ENCODE assay signal across 8 cellular contexts in the genomic region with DNA sequence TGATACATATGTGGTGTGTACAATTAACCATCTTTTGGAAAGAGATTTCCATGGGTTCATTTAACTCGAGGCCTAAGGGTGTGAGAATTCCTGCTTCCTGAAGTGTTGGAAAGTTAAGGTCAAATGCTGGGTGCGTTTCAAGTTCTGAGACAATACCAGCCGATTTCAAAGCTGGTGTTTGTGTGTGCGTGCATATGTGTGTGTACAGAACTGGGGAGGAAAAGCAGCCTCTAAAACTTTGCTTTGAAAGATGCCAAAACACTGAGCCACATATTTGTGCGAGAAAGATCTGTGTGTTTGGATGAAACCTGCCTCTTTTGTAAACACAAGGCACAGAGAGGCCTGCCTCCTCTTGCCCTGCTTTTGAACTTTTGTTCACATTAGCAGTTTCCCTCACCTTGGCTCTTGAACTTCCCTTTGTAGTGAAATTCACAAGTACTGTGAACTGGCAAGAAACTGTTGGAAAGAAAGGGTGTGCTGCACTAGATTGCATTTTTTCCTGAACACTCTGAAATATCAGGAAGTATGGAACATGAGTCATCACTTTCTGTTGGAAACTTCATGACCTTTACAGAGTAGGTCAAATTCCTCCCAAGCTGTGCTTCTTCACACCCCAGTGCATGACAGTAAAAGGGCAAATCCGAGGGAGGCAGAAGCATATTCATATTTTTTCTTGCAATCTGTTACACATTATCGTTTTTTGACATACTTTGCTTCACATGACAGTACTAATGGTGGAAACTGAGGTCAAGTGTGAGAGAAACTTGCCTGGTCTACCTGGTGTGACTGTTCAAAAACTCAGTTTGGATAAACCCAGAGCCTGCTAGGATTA. TPM values are rescaled to one million over a fixed set of nuclear protein-coding genes. Genes with fewer than 3 reads are reported as not detected.
A peak's percentile ranks its signal among the peaks of the same experiment; 100 is the strongest.
DNase-seq lines count a peak whose midpoint lies in the region; ATAC-seq and TF ChIP-seq lines count a peak whose summit lies in the region.

No MANE protein-coding gene starts in this region.

- H2BK15ac ChIP-seq in IMR-90 (ENCODE audit: low read depth, low read length), result peak overlapping the region; percentile 90

- peak overlapping the region; percentile 89 for H4K91ac ChIP-seq in IMR-90 (ENCODE audit: insufficient read depth, low read depth, low read length)

- no peak overlapping the region for H3K4me3 ChIP-seq in IMR-90 (ENCODE audit: insufficient read depth, low read depth, low read length)
- no peak overlapping the region for H3K4me3 ChIP-seq in right lobe of liver
- no peak overlapping the region for H3K4me3 ChIP-seq in tibial nerve
- no peak overlapping the region for H3K4me3 ChIP-seq in Karpas-422 (ENCODE audit: low read length)

- peak overlapping the region; percentile 6 for H2AK9ac ChIP-seq in IMR-90 (replicated peaks; ENCODE audit: low read depth, low read length, poor library complexity)

- TF ChIP-seq EP300 in tibial nerve (IDR thresholded peaks at IDR 0.05), result peak; percentile 42 to 90

- TF ChIP-seq POLR2A in IMR-90 (IDR thresholded peaks at IDR 0.05; ENCODE audit: low read depth, low read length) (no peak), right lobe of liver (IDR thresholded peaks at IDR 0.05) (no peak), tibial nerve (IDR thresholded peaks at IDR 0.05) (no peak)

- H3K4me2 ChIP-seq in IMR-90 (ENCODE audit: low read depth, low read length) (peak overlapping the region; percentile 75), Karpas-422 (ENCODE audit: low read depth, low read length, poor library complexity, severe bottlenecking) (no peak overlapping the region)

- dilution Hi-C loops in IMR-90 (cut with HindIII; ENCODE audit: low sequenced_read_pairs, unreplicated experiment), result no loop called here

- WGBS in IMR-90 (ENCODE audit: extremely low coverage in 2 of 2, insufficient read length in 1 of 2), 2 experiments, result no CpG with 5 or more reads among the region's 7 CpGs
- WGBS in right lobe of liver (ENCODE audit: insufficient coverage, low coverage, low lambda C conversion rate, missing lambda C conversion rate), result 27% methylated on average over 7 of the region's 7 CpGs
- 6 to 14% methylated on average over 7 of the region's 7 CpGs for WGBS in tibial nerve, 2 donors

- peak overlapping the region; percentile 99 for H3K18ac ChIP-seq in IMR-90 (ENCODE audit: low read depth, low read length)

- peak overlapping the region; percentile 91 for H3K4ac ChIP-seq in IMR-90 (ENCODE audit: low read depth, low read length)

- no peaks in the 10 kb centered on the region for H3K79me2 ChIP-seq in Karpas-422 (ENCODE audit: low read length)

- H3K36me3 ChIP-seq in IMR-90 (ENCODE audit: control insufficient read depth, insufficient read depth, low read length) (no peaks in the 10 kb centered on the region), right lobe of liver (no peaks in the 10 kb centered on the region), tibial nerve (no peaks in the 10 kb centered on the region), Karpas-422 (ENCODE audit: insufficient read depth, low read length) (no peaks in the 10 kb centered on the region)

- CTCF ChIA-PET in IMR-90 (lab: Yijun Ruan, JAX), result interaction anchor here (0.9 to 1.9 kb wide), 3 partner anchors 130 to 296 kb away, joined by 4 to 6 read pairs (median 5); no protein-coding TSS in a partner anchor

- TF ChIP-seq CTCF in IMR-90 (conservative IDR thresholded peaks at IDR 0.05; ENCODE audit: low read depth, low read length), result no peak
- no peak for TF ChIP-seq CTCF in right lobe of liver (IDR thresholded peaks at IDR 0.05)
- no peak for TF ChIP-seq CTCF in tibial nerve (IDR thresholded peaks at IDR 0.05)

- H3K9me3 ChIP-seq in IMR-90 (ENCODE audit: control insufficient read depth, insufficient read depth, low read length) (no peaks in the 10 kb centered on the region), right lobe of liver (no peaks in the 10 kb centered on the region), tibial nerve (no peaks in the 10 kb centered on the region), Karpas-422 (ENCODE audit: low read length) (no peaks in the 10 kb centered on the region)

- H3K9me2 ChIP-seq in Karpas-422 (replicated peaks; ENCODE audit: insufficient read depth, low read length), result no peaks in the 10 kb centered on the region

- POLR2A ChIA-PET in IMR-90 (lab: Charles Lee; ENCODE audit: unreplicated experiment), result no interaction called here

- H3K23ac ChIP-seq in IMR-90 (ENCODE audit: low read depth, low read length), result peak overlapping the region; percentile 93

- H3K27me3 ChIP-seq in IMR-90 (ENCODE audit: control insufficient read depth, insufficient read depth, low read length) (no peaks in the 10 kb centered on the region), right lobe of liver (no peaks in the 10 kb centered on the region), tibial nerve (no peaks in the 10 kb centered on the region), Karpas-422 (ENCODE audit: low read length) (no peaks in the 10 kb centered on the region)

- H3K14ac ChIP-seq in IMR-90 (replicated peaks; ENCODE audit: low read depth, low read length), result peak overlapping the region; percentile 79

- BruUV-seq in IMR-90 (replicated peaks; lab: Mats Ljungman, UMichigan), result no TSS peak

- peak overlapping the region; percentile 72 for H2AK5ac ChIP-seq in IMR-90 (ENCODE audit: low read depth, low read length)

- H3K27ac ChIP-seq in IMR-90 (ENCODE audit: insufficient read depth, low read length), result peak overlapping the region; percentile 88
- peak overlapping the region; percentile 46 for H3K27ac ChIP-seq in caudate nucleus (ENCODE audit: low read depth, low read length)
- peak overlapping the region; percentile 36 to 67 (median 57) for H3K27ac ChIP-seq in right lobe of liver
- peak overlapping the region in 3 of 4 donors; percentile 31 to 75 (median 74) for H3K27ac ChIP-seq in tibial nerve
- no peak overlapping the region for H3K27ac ChIP-seq in Karpas-422 (ENCODE audit: low read length)

- H2BK20ac ChIP-seq in IMR-90 (ENCODE audit: low read depth, low read length), result peak overlapping the region; percentile 97

- ATAC-seq in IMR-90 (ENCODE audit: low read depth), result peak; percentile 88
- peak; percentile 90 to 94 (median 92) for ATAC-seq in right lobe of liver
- no peak for ATAC-seq in HG03457 (IDR thresholded peaks at IDR 0.05; ENCODE audit: unreplicated experiment)

- peak overlapping the region; percentile 55 to 94 for H4K8ac ChIP-seq in IMR-90 (ENCODE audit: low read depth in 2 of 2, low read length in 2 of 2)

- H3K79me1 ChIP-seq in IMR-90 (ENCODE audit: low read depth in 1 of 2, low read length in 2 of 2), result no peaks in the 10 kb centered on the region

- H3K56ac ChIP-seq in IMR-90 (ENCODE audit: extremely low read depth, insufficient read depth, low read length), result peak overlapping the region; percentile 88

- DNase-seq in IMR-90 (peak; percentile 93), caudate nucleus (lab: John Stamatoyannopoulos, UW) (no peak), right lobe of liver (peak in 1 of 3 donors; percentile 50), tibial nerve (ENCODE audit: low spot score in 2 of 2) (peak in 1 of 2 donors; percentile 34), NCI-H748 treated with DMSO at 0.1 percent for 48 hours (lab: John Stamatoyannopoulos, UW) (no peak), Karpas-422 (no peak)
- DNase-seq in activated CD8-positive, alpha-beta memory T cell treated with anti-CD3 and anti-CD28 coated beads for 24 hours, result no peak

- H4K5ac ChIP-seq in IMR-90 (ENCODE audit: low read depth, low read length), result peak overlapping the region; percentile 93

- H3K9me1 ChIP-seq in IMR-90 (ENCODE audit: insufficient read depth, low read length), result peaks cover 16% of the 10 kb centered on the region

- H3K4me1 ChIP-seq in IMR-90 (ENCODE audit: control insufficient read depth, insufficient read depth, low read length), result peaks cover 22% of the 10 kb centered on the region
- peaks cover 0 to 15% (median 7%) of the 10 kb centered on the region in 4 donors for H3K4me1 ChIP-seq in right lobe of liver
- H3K4me1 ChIP-seq in tibial nerve, result peaks cover 0 to 33% (median 8%) of the 10 kb centered on the region in 4 donors
- peaks cover 33% of the 10 kb centered on the region for H3K4me1 ChIP-seq in Karpas-422 (ENCODE audit: low read length)

- H2BK120ac ChIP-seq in IMR-90 (ENCODE audit: low read depth, low read length), result peak overlapping the region; percentile 97

- H2AFZ ChIP-seq in IMR-90 (replicated peaks; ENCODE audit: low read length, poor library complexity), result peak overlapping the region; percentile 81
- H2AFZ ChIP-seq in Karpas-422 (ENCODE audit: low read length), result no peak overlapping the region

- H2BK5ac ChIP-seq in IMR-90 (ENCODE audit: low read depth, low read length, poor library complexity, severe bottlenecking), result peak overlapping the region; percentile 92

- in situ Hi-C loops in IMR-90 (cut with MboI; ENCODE audit: low sequenced_read_pairs), result no loop called here

- H3K9ac ChIP-seq in IMR-90 (ENCODE audit: low read depth, low read length) (peak overlapping the region; percentile 58), Karpas-422 (ENCODE audit: low read length) (no peak overlapping the region)

- no peak for TF ChIP-seq RAD21 in IMR-90 (IDR thresholded peaks at IDR 0.05; ENCODE audit: low read length)

- H4K20me1 ChIP-seq in IMR-90 (ENCODE audit: insufficient read depth, low read length) (no peaks in the 10 kb centered on the region), Karpas-422 (ENCODE audit: insufficient read depth, low read depth, low read length) (no peaks in the 10 kb centered on the region)

- intact Hi-C loops in IMR-90 (cut with micrococcal nuclease), result loop anchor here (10.0 kb wide), 1 partner anchor 162 kb away; no protein-coding TSS in a partner anchor
- intact Hi-C loops in right lobe of liver (cut with DNase I), result no loop called here

TF ChIP-seq in IMR-90, 13 proteins besides CTCF, POLR2A, EP300 and RAD21 (continues in another document):
- TF ChIP-seq MXI1 (IDR thresholded peaks at IDR 0.05; ENCODE audit: borderline replicate concordance, low read depth, low read length) (no peak), BHLHE40 (IDR thresholded peaks at IDR 0.05; ENCODE audit: low read depth, low read length) (no peak), MAFK (IDR thresholded peaks at IDR 0.05; ENCODE audit: low read depth, low read length) (peak; percentile 80), NFE2L2 (IDR thresholded peaks at IDR 0.05; ENCODE audit: low read depth, low read length) (peak; percentile 91), FOS (IDR thresholded peaks at IDR 0.05; ENCODE audit: low read depth, low read length) (peak; percentile 85), SMC3 (IDR thresholded peaks at IDR 0.05; ENCODE audit: low read depth, low read length) (no peak), MAZ (IDR thresholded peaks at IDR 0.05; ENCODE audit: borderline replicate concordance, low read depth, low read length) (no peak)

RNA-seq across cellular contexts. Expression of a gene that starts 20.0 kb away (rescaled TPM):
- total RNA-seq in IMR-90 (2012; rRNA removed), result 11.5 and 12.5 TPM in 2 replicates
- polyA plus RNA-seq in IMR-90 (2012; rRNA removed), result 7.7 and 8.3 TPM in 2 replicates
- 4.0 and 7.0 TPM in 2 replicates for polyA plus RNA-seq in IMR-90 (2012; cell fraction: cytosol; rRNA removed)
- 2.8 and 3.3 TPM in 2 replicates for polyA plus RNA-seq in IMR-90 (2012; cell fraction: nucleus; rRNA removed; ENCODE audit: low replicate concordance)
- 10 to 100 TPM in 3 of 6 experiments, 1 to 10 TPM in 3; 6.8 to 17.5 (median 9.6) TPM for total RNA-seq in right lobe of liver
- total RNA-seq in tibial nerve, result 10 to 100 TPM; 47.9 to 54.0 (median 50.9) TPM
- total RNA-seq in Karpas-422 (2014; rRNA removed; shearing (Covaris generic); ENCODE audit: low replicate concordance), result 2.7 and 3.1 TPM in 2 replicates
